ENCODE assay signal across 1 cellular context in genomic region chr6:52672422-52673025, GRCh38.
TF ChIP-seq lines count a peak whose summit lies in the region.

No MANE protein-coding gene starts in this region.

TF ChIP-seq in HCT116, 20 proteins besides CTCF, POLR2A, EP300 and RAD21 (continued from another document):
- TF ChIP-seq REST (IDR thresholded peaks at IDR 0.05; ENCODE audit: low read depth) (no peak), JUND (IDR thresholded peaks at IDR 0.05) (peak; percentile 82), CBX3 (IDR thresholded peaks at IDR 0.05; ENCODE audit: low read depth) (no peak; the same call in 1 of the 2 replicates), EGR1 (IDR thresholded peaks at IDR 0.05; ENCODE audit: low read depth) (no peak), SIN3A (IDR thresholded peaks at IDR 0.05; ENCODE audit: low read depth) (no peak), CEBPB (IDR thresholded peaks at IDR 0.05; ENCODE audit: low read depth) (no peak), SRF (IDR thresholded peaks at IDR 0.05; ENCODE audit: low read depth) (no peak), FOSL1 (IDR thresholded peaks at IDR 0.05; ENCODE audit: low read depth) (peak; percentile 95), MAX (IDR thresholded peaks at IDR 0.05) (peak; percentile 86)
TF ChIP-seq in HCT116: peak in this region for 3.
